Comparison of ENCODE assay signal across 26 cellular contexts in the genomic region with DNA sequence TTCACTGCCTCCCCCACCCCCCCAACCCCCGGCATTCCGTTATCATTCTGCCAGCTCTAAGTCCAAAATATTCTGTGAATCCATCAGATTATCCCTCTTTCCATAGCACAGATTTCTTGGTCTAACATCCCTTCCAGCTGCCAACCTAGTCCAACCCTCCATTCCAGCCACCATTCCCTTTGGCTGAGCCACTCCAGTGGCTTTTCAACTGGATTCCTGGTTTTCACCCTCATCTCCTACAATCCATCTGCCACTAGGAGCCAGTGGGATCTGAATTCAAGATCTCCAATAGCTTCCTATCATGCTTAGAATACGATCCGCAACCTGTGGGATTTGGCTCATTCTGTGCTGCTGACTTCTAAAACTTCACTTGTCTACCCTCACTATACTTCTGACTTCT. TPM values are rescaled to one million over a fixed set of nuclear protein-coding genes. Genes with fewer than 3 reads are reported as not detected.
DNase-seq lines count a peak whose midpoint lies in the region; TF ChIP-seq lines count a peak whose summit lies in the region.
"Had no signal": no experiment of that assay in that cellular context is flagged by ENCODE, and none has a peak within 500 bp of the region (broad histone marks: within the 10 kb centered on the region; RNA-seq: fewer than 3 reads in every experiment).

No MANE protein-coding gene starts in this region.

- no peaks in the 10 kb centered on the region for H3K4me1 ChIP-seq in neural progenitor cell

- no peak overlapping the region for H3K4me3 Mint-ChIP-seq in activated CD4-positive, alpha-beta T cell treated with anti-CD3 and anti-CD28 coated beads, Interleukin-2, amount 10 ng/mL, durations not matched to agents 24 days and 14 days
- peak overlapping the region in 4 of 5 experiments; percentile 22 to 53 (median 37) for H3K4me3 Mint-ChIP-seq in brain
- peak overlapping the region; percentile 42 for H3K4me3 Mint-ChIP-seq in neural progenitor cell
- H3K4me3 Mint-ChIP-seq: CD4-positive, CD25-positive, alpha-beta regulatory T cell had no signal

- DNase-seq in activated CD4-positive, alpha-beta T cell treated with anti-CD3 and anti-CD28 coated beads, Interleukin-2, amount 10 ng/mL, durations not matched to agents 24 days and 14 days: peak; percentile 24
- no peak for DNase-seq in activated CD4-positive, alpha-beta T cell treated with anti-CD3 and anti-CD28 coated beads for 48 hours
- no peak for DNase-seq in neural progenitor cell (ENCODE audit: low spot score)
- DNase-seq in NCI-H146 treated with DMSO at 0.1 percent for 48 hours (lab: John Stamatoyannopoulos, UW; ENCODE audit: unreplicated experiment): no peak
- DNase-seq in pons (ENCODE audit: low spot score): no peak
- DNase-seq in activated T-cell treated with anti-CD3 and anti-CD28 coated beads for 4 hours: no peak
- DNase-seq: CD4-positive, CD25-positive, alpha-beta regulatory T cell; COR-L47; DMS 273 treated with DMSO at 0.1 percent for 48 hours; DMS79 treated with DMSO at 0.1 percent for 48 hours; GF-D8; NCI-H1048; NCI-H1417; NCI-H1694 treated with DMSO at 0.1 percent for 48 hours; NCI-H2081 treated with DMSO at 0.1 percent for 48 hours; NCI-H2171; NCI-H226; NCI-H510A; NCI-H69; Right ventricle myocardium superior; RPMI8226 had no signal

- H3K27ac Mint-ChIP-seq in activated CD4-positive, alpha-beta T cell treated with anti-CD3 and anti-CD28 coated beads, Interleukin-2, amount 10 ng/mL, durations not matched to agents 24 days and 14 days: no peak overlapping the region
- no peak overlapping the region for H3K27ac Mint-ChIP-seq in brain
- H3K27ac Mint-ChIP-seq in neural progenitor cell: no peak overlapping the region
- H3K27ac Mint-ChIP-seq: CD4-positive, CD25-positive, alpha-beta regulatory T cell had no signal

- H3K9me3 Mint-ChIP-seq in activated CD4-positive, alpha-beta T cell treated with anti-CD3 and anti-CD28 coated beads, Interleukin-2, amount 10 ng/mL, durations not matched to agents 24 days and 14 days: no peaks in the 10 kb centered on the region
- peaks cover 0 to 6% (median 0%) of the 10 kb centered on the region in 5 experiments for H3K9me3 Mint-ChIP-seq in brain
- H3K9me3 Mint-ChIP-seq in neural progenitor cell: no peaks in the 10 kb centered on the region

- H3K36me3 Mint-ChIP-seq in activated CD4-positive, alpha-beta T cell treated with anti-CD3 and anti-CD28 coated beads, Interleukin-2, amount 10 ng/mL, durations not matched to agents 24 days and 14 days (ENCODE audit: low read depth): no peaks in the 10 kb centered on the region
- H3K36me3 Mint-ChIP-seq in brain (no peaks in the 10 kb centered on the region), neural progenitor cell (no peaks in the 10 kb centered on the region)
- H3K36me3 Mint-ChIP-seq: CD4-positive, CD25-positive, alpha-beta regulatory T cell had no signal

- H3K36me3 ChIP-seq in neural progenitor cell: no peaks in the 10 kb centered on the region
- H3K36me3 ChIP-seq: SJSA1 had no signal

- H3K4me3 ChIP-seq in neural progenitor cell: no peak overlapping the region
- H3K4me3 ChIP-seq: SJSA1 had no signal

- TF ChIP-seq CTCF in brain (conservative IDR thresholded peaks at IDR 0.05) (no peak), neural progenitor cell (IDR thresholded peaks at IDR 0.05) (no peak)

- no peaks in the 10 kb centered on the region for H3K4me1 Mint-ChIP-seq in activated CD4-positive, alpha-beta T cell treated with anti-CD3 and anti-CD28 coated beads, Interleukin-2, amount 10 ng/mL, durations not matched to agents 24 days and 14 days
- H3K4me1 Mint-ChIP-seq in brain: no peaks in the 10 kb centered on the region
- peaks cover 5% of the 10 kb centered on the region for H3K4me1 Mint-ChIP-seq in neural progenitor cell

- no peaks in the 10 kb centered on the region for H4K20me1 ChIP-seq in neural progenitor cell (ENCODE audit: low read depth)

- no peaks in the 10 kb centered on the region for H3F3A ChIP-seq in neural progenitor cell (ENCODE audit: low read depth)

- intact Hi-C loops in activated CD4-positive, alpha-beta T cell treated with anti-CD3 and anti-CD28 coated beads, Interleukin-2, amount 10 ng/mL, durations not matched to agents 24 days and 14 days (cut with micrococcal nuclease): no loop called here

- no peaks in the 10 kb centered on the region for H3K79me2 ChIP-seq in neural progenitor cell (ENCODE audit: low read depth)

- H3K27ac ChIP-seq in neural progenitor cell: no peak overlapping the region
- H3K27ac ChIP-seq: 22Rv1, SJSA1 had no signal

- no peaks in the 10 kb centered on the region for H3K9me3 ChIP-seq in neural progenitor cell (ENCODE audit: low read depth)
- H3K9me3 ChIP-seq: SJSA1 had no signal

- H3K9ac ChIP-seq in neural progenitor cell: no peak overlapping the region

- H3K27me3 ChIP-seq in neural progenitor cell: no peaks in the 10 kb centered on the region
- H3K27me3 ChIP-seq: SJSA1 had no signal

- H3K4me2 ChIP-seq in neural progenitor cell: no peak overlapping the region

- peaks cover 26% of the 10 kb centered on the region for H3K27me3 Mint-ChIP-seq in activated CD4-positive, alpha-beta T cell treated with anti-CD3 and anti-CD28 coated beads, Interleukin-2, amount 10 ng/mL, durations not matched to agents 24 days and 14 days
- H3K27me3 Mint-ChIP-seq in brain: peaks cover 7% of the 10 kb centered on the region
- peaks cover 3% of the 10 kb centered on the region for H3K27me3 Mint-ChIP-seq in neural progenitor cell (ENCODE audit: insufficient read depth, low read depth)

- H2AFZ ChIP-seq in neural progenitor cell (replicated peaks): no peak overlapping the region

RNA-seq across cellular contexts. Expression of gene DAW1, which starts 1.2 kb away (rescaled TPM):
- total RNA-seq in activated CD4-positive, alpha-beta T cell treated with anti-CD3 and anti-CD28 coated beads, Interleukin-2, amount 10 ng/mL, durations not matched to agents 24 days and 14 days: not detected in 2 replicates
- polyA plus RNA-seq in brain (ENCODE audit: insufficient read depth, low read depth, low replicate concordance): not detected
- not detected in 2 replicates for total RNA-seq in neural progenitor cell (ENCODE audit: low replicate concordance)
- total RNA-seq: CD4-positive, CD25-positive, alpha-beta regulatory T cell; HT-29 had no signal
- polyA plus RNA-seq: BJ; CD4-positive, CD25-positive, alpha-beta regulatory T cell had no signal

RNA-seq across cellular contexts. Expression of gene CCL20, which starts 59.0 kb away (rescaled TPM):
- 3.2 and 4.4 TPM in 2 replicates for total RNA-seq in activated CD4-positive, alpha-beta T cell treated with anti-CD3 and anti-CD28 coated beads, Interleukin-2, amount 10 ng/mL, durations not matched to agents 24 days and 14 days
- polyA plus RNA-seq in brain (ENCODE audit: insufficient read depth, low read depth, low replicate concordance): not detected
- total RNA-seq in neural progenitor cell (ENCODE audit: low replicate concordance): not detected in 2 replicates
- total RNA-seq: Right ventricle myocardium superior, SJSA1 had no signal
- polyA plus RNA-seq: BJ had no signal
